Comparison of ENCODE assay signal across 8 cellular contexts in genomic region chr3:185556640-185557039, GRCh38. TPM values are rescaled to one million over a fixed set of nuclear protein-coding genes. Genes with fewer than 3 reads are reported as not detected.
DNase-seq lines count a peak whose midpoint lies in the region; ATAC-seq and TF ChIP-seq lines count a peak whose summit lies in the region.
"Not testable (repeated sequence)": the region's sequence is repeated elsewhere in the genome, so short reads cannot be mapped to it uniquely, and the experiment has no call there.
"Had no signal": no experiment of that assay in that cellular context is flagged by ENCODE, and none has a peak within 500 bp of the region (broad histone marks: within the 10 kb centered on the region; RNA-seq: fewer than 3 reads in every experiment).

No MANE protein-coding gene starts in this region.

- H3K27me3 Mint-ChIP-seq in Calu3 (ENCODE audit: unreplicated experiment); osteocyte (ENCODE audit: unreplicated experiment): not testable (repeated sequence)

- intact Hi-C loops in Calu3 (cut with micrococcal nuclease; ENCODE audit: unreplicated experiment) = loop anchor here (5.0 kb wide), 2 partner anchors 59 to 219 kb away; partner anchors contain the start of gene TMEM41A
- intact Hi-C loops in Panc1 (cut with micrococcal nuclease; ENCODE audit: unreplicated experiment) = loop anchor here (10.0 kb wide), 2 partner anchors 92 to 202 kb away; no protein-coding TSS in a partner anchor
- intact Hi-C loops in colonic mucosa (cut with DNase I); lower lobe of right lung (cut with DNase I); transverse colon (cut with DNase I; ENCODE audit: low total_unique reads): not testable (repeated sequence)

- H3K4me1 ChIP-seq in Panc1 (ENCODE audit: control insufficient read depth, insufficient read depth, low read length) (peaks cover 42% of the 10 kb centered on the region), colonic mucosa (peaks cover 19% of the 10 kb centered on the region), lower lobe of right lung (peaks cover 17% of the 10 kb centered on the region), transverse colon (peaks cover 0 to 77% (median 25%) of the 10 kb centered on the region in 4 donors)

- not testable (repeated sequence) for TF ChIP-seq CTCF in Calu3 (IDR thresholded peaks at IDR 0.05; ENCODE audit: unreplicated experiment); Panc1 (IDR thresholded peaks at IDR 0.05); colonic mucosa (IDR thresholded peaks at IDR 0.05); lower lobe of right lung (IDR thresholded peaks at IDR 0.05); osteocyte (IDR thresholded peaks at IDR 0.05); transverse colon (IDR thresholded peaks at IDR 0.05)

- peaks cover 50% of the 10 kb centered on the region for H3K4me1 Mint-ChIP-seq in Calu3 (ENCODE audit: low read depth, unreplicated experiment)
- H3K4me1 Mint-ChIP-seq in osteocyte (ENCODE audit: unreplicated experiment) = not testable (repeated sequence)

- H3K9ac ChIP-seq in colonic mucosa (ENCODE audit: low read depth in 2 of 2, low read length in 2 of 2) = peak overlapping the region in 1 of 2 donors; percentile 62

- not testable (repeated sequence) for H3K4me3 ChIP-seq in Panc1 (ENCODE audit: low read depth in 2 of 2, low read length in 2 of 2); colonic mucosa; lower lobe of right lung; transverse colon

- not testable (repeated sequence) for H3K9me3 Mint-ChIP-seq in Calu3 (ENCODE audit: low read depth, unreplicated experiment); osteocyte (ENCODE audit: unreplicated experiment)

- H3K36me3 ChIP-seq in Panc1 (ENCODE audit: control insufficient read depth, insufficient read depth, low read length); colonic mucosa; lower lobe of right lung; transverse colon: not testable (repeated sequence)

- H3K9me3 ChIP-seq in Panc1 (ENCODE audit: control insufficient read depth, insufficient read depth, low read depth, low read length); colonic mucosa; lower lobe of right lung; transverse colon: not testable (repeated sequence)

- not testable (repeated sequence) for DNase-seq in Calu3; Panc1 (ENCODE audit: low read depth, low spot score); lower lobe of right lung
- DNase-seq in colonic mucosa (peak; percentile 53), osteocyte (ENCODE audit: extremely low spot score, unreplicated experiment) (peak; percentile 2), transverse colon (peak; percentile 50)

- H3K27ac Mint-ChIP-seq in Calu3 (ENCODE audit: unreplicated experiment) = peak overlapping the region; percentile 100
- not testable (repeated sequence) for H3K27ac Mint-ChIP-seq in osteocyte (ENCODE audit: unreplicated experiment)

- in situ Hi-C loops in Panc1 (cut with HindIII; ENCODE audit: low pct_unique_long_range_greater_than_20kb, low sequenced_read_pairs); transverse colon (cut with MboI; ENCODE audit: low pct_ligation_motif_present in 1 of 4, low pct_unique_long_range_greater_than_20kb in 1 of 4, low sequenced_read_pairs in 3 of 4): not testable (repeated sequence)

- TF ChIP-seq POLR2A in transverse colon (IDR thresholded peaks at IDR 0.05) = not testable (repeated sequence)

- H3K27ac ChIP-seq in Panc1 (ENCODE audit: low read length) (peak overlapping the region; percentile 67; the same call in 1 of the 2 replicates), colonic mucosa (peak overlapping the region; percentile 93), lower lobe of right lung (peak overlapping the region; percentile 46), transverse colon (peak overlapping the region; percentile 84 to 89 (median 88))

- peaks cover 52% of the 10 kb centered on the region for H3K36me3 Mint-ChIP-seq in Calu3 (ENCODE audit: insufficient read depth, unreplicated experiment)
- H3K36me3 Mint-ChIP-seq in osteocyte (ENCODE audit: unreplicated experiment) = not testable (repeated sequence)

- CTCF ChIA-PET in Calu3 (lab: Charles Lee) = interaction anchor here (1.1 kb wide), 1 partner anchor 11 kb away, joined by 3 read pairs; no protein-coding TSS in a partner anchor
- CTCF ChIA-PET in Panc1 (lab: Charles Lee) = not testable (repeated sequence)

- not testable (repeated sequence) for TF ChIP-seq EP300 in transverse colon (IDR thresholded peaks at IDR 0.05; ENCODE audit: low read depth)

- POLR2A ChIA-PET in Panc1 (lab: Charles Lee) = not testable (repeated sequence)

- not testable (repeated sequence) for BruUV-seq in Calu3 (replicated peaks; lab: Mats Ljungman, UMichigan); Panc1 (replicated peaks; lab: Mats Ljungman, UMichigan)

- H3K27me3 ChIP-seq in Panc1 (ENCODE audit: control insufficient read depth, insufficient read depth, low read length); colonic mucosa; lower lobe of right lung (ENCODE audit: low read depth); transverse colon: not testable (repeated sequence)

- H3K4me3 Mint-ChIP-seq in Calu3 (ENCODE audit: low read depth, unreplicated experiment) = peak overlapping the region; percentile 17
- H3K4me3 Mint-ChIP-seq in osteocyte (ENCODE audit: unreplicated experiment) = not testable (repeated sequence)

- 56 to 72% methylated on average over 2 to 6 of the region's 6 CpGs for WGBS in transverse colon (ENCODE audit: low coverage in 1 of 2), 2 donors

- ATAC-seq in Panc1, lower lobe of right lung: not testable (repeated sequence)

RNA-seq across cellular contexts. Expression of gene LIPH, which starts 4.3 kb away (rescaled TPM):
- 159 and 213 TPM in 2 replicates for total RNA-seq in Calu3 (2022)
- total RNA-seq in Panc1 (2021; ENCODE audit: unreplicated experiment) = 19.9 TPM
- 13.7 TPM for polyA plus RNA-seq in Panc1 (2012; ENCODE audit: insufficient read length)
- total RNA-seq in colonic mucosa = 100 to 1,000 TPM in 1 of 2 donors, 10 to 100 TPM in 1; 58.3 to 104 TPM
- total RNA-seq in lower lobe of right lung = 29.7 TPM
- not detected in 2 replicates for total RNA-seq in osteocyte
- total RNA-seq in transverse colon = 100 to 1,000 TPM in 1 of 4 donors, 10 to 100 TPM in 3; 31.6 to 115 (median 74.7) TPM
- total RNA-seq: CD4-positive, alpha-beta T cell; GM23248 had no signal

RNA-seq across cellular contexts. Expression of gene SENP2, which starts 29.5 kb away (rescaled TPM):
- total RNA-seq in Calu3 (2022) (75.1 and 87.1 TPM in 2 replicates), Panc1 (2021; ENCODE audit: unreplicated experiment) (52.7 TPM), colonic mucosa (10 to 100 TPM; 28.6 to 30.3 TPM), lower lobe of right lung (36.5 TPM), osteocyte (42.7 and 46.1 TPM in 2 replicates), transverse colon (10 to 100 TPM in 3 of 4 donors, 1 to 10 TPM in 1; 4.0 to 28.4 (median 18.4) TPM)
- 14.7 TPM for polyA plus RNA-seq in Panc1 (2012; ENCODE audit: insufficient read length)

RNA-seq across cellular contexts. Expression of gene TMEM41A, which starts 57.8 kb away (rescaled TPM):
- total RNA-seq in Calu3 (2022) = 53.6 and 57.5 TPM in 2 replicates
- 30.2 TPM for total RNA-seq in Panc1 (2021; ENCODE audit: unreplicated experiment)
- 19.7 TPM for polyA plus RNA-seq in Panc1 (2012; ENCODE audit: insufficient read length)
- total RNA-seq in colonic mucosa = 10 to 100 TPM; 14.8 to 22.4 TPM
- 24.0 TPM for total RNA-seq in lower lobe of right lung
- total RNA-seq in osteocyte = 17.4 and 17.5 TPM in 2 replicates
- 10 to 100 TPM; 13.5 to 20.6 (median 15.5) TPM for total RNA-seq in transverse colon

Comparison
In these comparisons a context has a peak if more than half of its experiments do, and no peak if none do; other contexts are left out.
1. RNA of gene LIPH, which starts 4.3 kb away (total RNA-seq): 159 to 213 TPM in Calu3, 58.3 to 104 TPM in colonic mucosa, 31.6 to 115 TPM in transverse colon, 29.7 TPM in lower lobe of right lung (single experiment) and 19.9 TPM in Panc1 (single experiment); not detected in osteocyte; every median in the first group is over 10 times any median in the second.
2. Peak in every context shown above with its lines, with median percentiles within 50 percentile points of each other: H3K27ac ChIP-seq.